Comparison of ENCODE assay signal across 8 cellular contexts in the genomic region with DNA sequence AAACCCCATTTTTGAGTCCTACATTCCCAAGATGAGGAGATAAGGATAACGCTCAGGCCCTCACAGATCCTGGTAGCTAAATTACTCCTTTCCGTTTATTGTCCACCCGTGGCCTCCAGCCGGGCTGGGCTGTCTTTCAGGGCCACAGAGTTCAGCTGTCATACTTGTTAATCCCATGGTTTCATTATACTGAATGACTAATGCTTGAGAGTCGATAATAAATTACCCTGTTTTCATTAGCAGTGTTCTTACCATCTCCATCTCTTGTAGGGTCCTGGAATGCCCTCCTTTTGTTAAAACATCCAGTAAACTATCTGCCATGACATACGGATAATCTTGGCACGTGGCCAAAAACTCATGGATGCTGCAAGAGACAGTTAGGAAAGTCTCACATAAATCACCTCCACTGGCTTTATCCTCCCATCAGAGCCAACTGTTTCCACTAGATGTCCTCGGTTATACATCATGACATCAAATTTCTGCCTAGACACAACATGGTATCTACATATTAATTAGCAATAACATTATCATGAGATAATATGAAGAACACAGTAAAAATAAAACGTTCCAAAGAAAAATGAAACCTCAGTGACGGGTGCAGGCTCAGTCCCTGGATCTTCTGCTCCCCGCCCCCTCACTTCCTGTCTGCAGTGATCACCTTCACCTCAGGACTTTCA. TPM values are rescaled to one million over a fixed set of nuclear protein-coding genes. Genes with fewer than 3 reads are reported as not detected.
DNase-seq lines count a peak whose midpoint lies in the region; ATAC-seq, FAIRE-seq and TF ChIP-seq lines count a peak whose summit lies in the region.

No MANE protein-coding gene starts in this region.

- 62 to 64% methylated on average over 11 of the region's 11 CpGs for WGBS in upper lobe of left lung, 2 donors

- peaks cover 0 to 7% (median 2%) of the 10 kb centered on the region in 4 donors for H3K4me1 ChIP-seq in upper lobe of left lung

- peak overlapping the region in 3 of 4 donors; percentile 19 to 42 (median 38) for H3K27ac ChIP-seq in upper lobe of left lung

- no peak overlapping the region for H3K4me3 ChIP-seq in AG09309 (ENCODE audit: control insufficient read depth, low read depth, low read length)
- H3K4me3 ChIP-seq in fibroblast of pulmonary artery (replicated peaks; ENCODE audit: low read depth, low read length), result no peak overlapping the region
- H3K4me3 ChIP-seq in upper lobe of left lung, result no peak overlapping the region

- peak; percentile 57 for FAIRE-seq in H54 (lab: Jason Lieb, UNC)

- H3K9me3 Mint-ChIP-seq in T-cell, result no peaks in the 10 kb centered on the region

- peak overlapping the region; percentile 85 to 87 for H3K27ac Mint-ChIP-seq in T-cell

- TF ChIP-seq CTCF in AG09309 (IDR thresholded peaks at IDR 0.05; ENCODE audit: control insufficient read depth, insufficient read depth, low read depth, low read length, missing control alignments) (peak; percentile 31), fibroblast of pulmonary artery (IDR thresholded peaks at IDR 0.05; ENCODE audit: low read length, missing control alignments) (peak; percentile 20), upper lobe of left lung (IDR thresholded peaks at IDR 0.05) (peak in 1 of 6 experiments; percentile 7)

- H3K36me3 Mint-ChIP-seq in T-cell, result peaks cover 51% of the 10 kb centered on the region

- no peaks in the 10 kb centered on the region for H3K27me3 Mint-ChIP-seq in T-cell

- DNase-seq in AG09309 (ENCODE audit: low read depth) (no peak), H54 (ENCODE audit: insufficient read length, low spot score) (no peak), T-cell (peak in 1 of 34 experiments; percentile 34), fibroblast of pulmonary artery (ENCODE audit: low read depth) (peak; percentile 57), upper lobe of left lung (no peak), NCI-H1417 treated with DMSO at 0.1 percent for 48 hours (lab: John Stamatoyannopoulos, UW) (no peak), NCI-H1436 treated with DMSO at 0.1 percent for 48 hours (lab: John Stamatoyannopoulos, UW) (no peak)

- TF ChIP-seq POLR2A in H54 (IDR thresholded peaks at IDR 0.05; ENCODE audit: low read depth, low read length) (no peak), upper lobe of left lung (IDR thresholded peaks at IDR 0.05) (no peak)

- H3K36me3 ChIP-seq in upper lobe of left lung, result peaks cover 23 to 85% (median 29%) of the 10 kb centered on the region in 4 donors

- POLR2A ChIA-PET in T-cell (lab: Charles Lee), result no interaction called here

- no peaks in the 10 kb centered on the region for H3K9me3 ChIP-seq in upper lobe of left lung

- no peak for ATAC-seq in T-cell (replicated peaks in 1 of 4)
- no peak for ATAC-seq in upper lobe of left lung (ENCODE audit: low FRiP score in 2 of 2)
- no peak for ATAC-seq in HG03571 (IDR thresholded peaks at IDR 0.05; ENCODE audit: unreplicated experiment)

- H3K27me3 ChIP-seq in upper lobe of left lung, result no peaks in the 10 kb centered on the region

- H3K4me1 Mint-ChIP-seq in T-cell, result peaks cover 35 to 52% (median 50%) of the 10 kb centered on the region in 3 donors

- CTCF ChIA-PET in T-cell (lab: Charles Lee), result interaction anchor here (0.6 to 13.1 kb wide), 7 partner anchors 29 to 483 kb away, joined by 3 to 250 read pairs (median 3); no protein-coding TSS in a partner anchor

- TF ChIP-seq EP300 in upper lobe of left lung (IDR thresholded peaks at IDR 0.05), result no peak

- no peak overlapping the region for H3K4me3 Mint-ChIP-seq in T-cell

RNA-seq across cellular contexts. Expression of a gene that starts 45.3 kb away (rescaled TPM):
- total RNA-seq in T-cell (100 to 1,000 TPM in 1 of 5 donors, 10 to 100 TPM in 4; 62.9 to 115 (median 75.4) TPM), upper lobe of left lung (10 to 100 TPM; 41.5 to 68.2 (median 53.4) TPM)

RNA-seq across cellular contexts. Expression of a gene that starts 57.1 kb away (rescaled TPM):
- 100 to 1,000 TPM; 201 to 314 (median 278) TPM for total RNA-seq in T-cell
- 100 to 1,000 TPM in 3 of 6 donors, 10 to 100 TPM in 3; 46.9 to 177 (median 101) TPM for total RNA-seq in upper lobe of left lung
